In genomic region chr4:181951265-181951664, GRCh38 we compare ENCODE assay signal across 1 cellular context.
TF ChIP-seq lines count a peak whose summit lies in the region.

No MANE protein-coding gene starts in this region.

TF ChIP-seq in GM23338, 12 proteins besides CTCF, POLR2A, EP300 and RAD21 (continued from another document):
- TF ChIP-seq REST (IDR thresholded peaks at IDR 0.05; ENCODE audit: unreplicated experiment) (no peak), STAT1 (IDR thresholded peaks at IDR 0.05; ENCODE audit: unreplicated experiment) (no peak), EZH2phosphoT487 (IDR thresholded peaks at IDR 0.05; ENCODE audit: unreplicated experiment) (no peak)
